25 cellular contexts compared by ENCODE assay signal in genomic region chr17:17667231-17667630, GRCh38.
"Had no signal": no experiment of that assay in that cellular context is flagged by ENCODE, and none has a peak within 500 bp of the region (broad histone marks: within the 10 kb centered on the region; RNA-seq: fewer than 3 reads in every experiment).

No MANE protein-coding gene starts in this region.

- H3K27ac Mint-ChIP-seq: activated B cell treated with CpG ODN at 0.5 μM for 24 hours; activated CD4-positive, alpha-beta T cell treated with anti-CD3 and anti-CD28 coated beads, Interleukin-2, amount 10 ng/mL, durations not matched to agents 24 days and 14 days; activated naive CD8-positive, alpha-beta T cell treated with anti-CD3 and anti-CD28 coated beads for 36 hours had no signal

- DNase-seq: activated B cell treated with CpG ODN at 0.5 μM for 24 hours; activated CD4-positive, alpha-beta T cell treated with anti-CD3 and anti-CD28 coated beads for 1 hour; activated CD4-positive, alpha-beta T cell treated with anti-CD3 and anti-CD28 coated beads, Interleukin-2, amount 10 ng/mL, durations not matched to agents 24 days and 14 days; activated CD4-positive, alpha-beta T cell treated with anti-CD3 and anti-CD28 coated beads, Interleukin-2, amount 50 U/mL, for 48 hours; activated effector memory CD4-positive, alpha-beta T cell treated with anti-CD3 and anti-CD28 coated beads, Interleukin-2, amount 50 U/mL, for 16 hours; activated naive CD4-positive, alpha-beta T cell treated with Interleukin-2 at 50 U/mL for 16 hours; activated naive CD8-positive, alpha-beta T cell treated with anti-CD3 and anti-CD28 coated beads for 36 hours; activated T-cell treated with anti-CD3 and anti-CD28 coated beads, Interleukin-2, amount 50 U/mL, for 4 hours; caudate nucleus; KG1; MG63; MV-4-11; NCI-H1092 treated with DMSO at 0.1 percent for 48 hours; NCI-H1417 treated with DMSO at 0.1 percent for 48 hours; NCI-H1694; NCI-H2029; NCI-H2107; NCI-H226; NCI-H526 treated with DMSO at 0.1 percent for 48 hours; PC-3; SHP77; SW 1271 had no signal

- H3K9me3 Mint-ChIP-seq: activated B cell treated with CpG ODN at 0.5 μM for 24 hours; activated CD4-positive, alpha-beta T cell treated with anti-CD3 and anti-CD28 coated beads, Interleukin-2, amount 10 ng/mL, durations not matched to agents 24 days and 14 days; activated naive CD8-positive, alpha-beta T cell treated with anti-CD3 and anti-CD28 coated beads for 36 hours; activated T-cell treated with anti-CD3 and anti-CD28 coated beads, Interleukin-2, amount 50 U/mL, for 4 hours had no signal

- H3K27me3 Mint-ChIP-seq: activated B cell treated with CpG ODN at 0.5 μM for 24 hours; activated CD4-positive, alpha-beta T cell treated with anti-CD3 and anti-CD28 coated beads, Interleukin-2, amount 10 ng/mL, durations not matched to agents 24 days and 14 days; activated naive CD8-positive, alpha-beta T cell treated with anti-CD3 and anti-CD28 coated beads for 36 hours had no signal

- H3K9me3 ChIP-seq: MG63, SJSA1 had no signal

- H3K4me3 ChIP-seq: MG63, SJSA1 had no signal

- FAIRE-seq: RCC 7860 had no signal

- H3K27me3 ChIP-seq: MG63, SJSA1 had no signal

- H3K36me3 ChIP-seq: MG63, SJSA1 had no signal

- H3K4me3 Mint-ChIP-seq: activated B cell treated with CpG ODN at 0.5 μM for 24 hours; activated CD4-positive, alpha-beta T cell treated with anti-CD3 and anti-CD28 coated beads, Interleukin-2, amount 10 ng/mL, durations not matched to agents 24 days and 14 days; activated naive CD8-positive, alpha-beta T cell treated with anti-CD3 and anti-CD28 coated beads for 36 hours; activated T-cell treated with anti-CD3 and anti-CD28 coated beads, Interleukin-2, amount 50 U/mL, for 4 hours had no signal

- H3K27ac ChIP-seq: SJSA1 had no signal

- ATAC-seq: activated T-cell treated with anti-CD3 and anti-CD28 coated beads, Interleukin-2, amount 50 U/mL, for 4 hours; SK-N-SH treated with all-trans-retinoic acid at 6 μM for 48 hours had no signal

- H3K36me3 Mint-ChIP-seq: activated naive CD8-positive, alpha-beta T cell treated with anti-CD3 and anti-CD28 coated beads for 36 hours had no signal
